ENCODE assay signal across 8 cellular contexts in genomic region chr1:148333875-148334338, GRCh38.
DNase-seq lines count a peak whose midpoint lies in the region; ATAC-seq and TF ChIP-seq lines count a peak whose summit lies in the region.

No MANE protein-coding gene starts in this region.

- CTCF ChIA-PET in GM10248 (lab: Yijun Ruan, JAX), result interaction anchor here (0.7 to 1.8 kb wide), 3 partner anchors 11 to 20 kb away, joined by 3 to 4 read pairs (median 3); no protein-coding TSS in a partner anchor

- H3K9me3 ChIP-seq in right atrium auricular region, result no peaks in the 10 kb centered on the region
- peaks cover 0 to 3% of the 10 kb centered on the region in 2 donors for H3K9me3 ChIP-seq in lung (ENCODE audit: control insufficient read depth in 2 of 2, insufficient read depth in 1 of 2, low read length in 1 of 2)
- no peaks in the 10 kb centered on the region for H3K9me3 ChIP-seq in aorta (ENCODE audit: control insufficient read depth, low read length)

- peak overlapping the region; percentile 67 to 80 for H3K27ac ChIP-seq in right atrium auricular region
- H3K27ac ChIP-seq in lung (ENCODE audit: low read depth in 1 of 2, low read length in 1 of 2), result peak overlapping the region in 1 of 2 donors; percentile 97
- no peak overlapping the region for H3K27ac ChIP-seq in aorta (ENCODE audit: low read depth in 1 of 2, low read length in 2 of 2)

- 13 to 19% methylated on average over 18 of the region's 18 CpGs for WGBS in lung, 2 donors
- 11 to 13% methylated on average over 18 of the region's 18 CpGs for WGBS in aorta, 2 donors

- POLR2A ChIA-PET in GM10248 (lab: Yijun Ruan, JAX), result interaction anchor here (0.5 to 1.9 kb wide), 16 partner anchors 13 to 1956 kb away, joined by 3 to 30 read pairs (median 4); no protein-coding TSS in a partner anchor

- H3K4me1 ChIP-seq in right atrium auricular region, result peaks cover 0 to 12% of the 10 kb centered on the region in 2 donors
- peaks cover 0 to 4% of the 10 kb centered on the region in 2 donors for H3K4me1 ChIP-seq in lung (ENCODE audit: control insufficient read depth in 2 of 2, insufficient read depth in 2 of 2, low read length in 2 of 2)
- no peaks in the 10 kb centered on the region for H3K4me1 ChIP-seq in aorta (ENCODE audit: control insufficient read depth in 1 of 2, insufficient read depth in 2 of 2, low read length in 2 of 2)

- ATAC-seq in lung (ENCODE audit: insufficient read depth, low FRiP score) (no peak), aorta (ENCODE audit: low FRiP score) (no peak)

- DNase-seq in right atrium auricular region (ENCODE audit: low spot score) (no peak), cardiac septum (ENCODE audit: low spot score) (no peak), astrocyte of the cerebellum (ENCODE audit: low read depth) (no peak), lung (ENCODE audit: low spot score) (no peak), aorta (no peak), NOMO-1 treated with DMSO at 0.1 percent for 48 hours (lab: John Stamatoyannopoulos, UW; ENCODE audit: unreplicated experiment) (no peak), NCI-H526 treated with DMSO at 0.1 percent for 48 hours (lab: John Stamatoyannopoulos, UW) (no peak), GM10248 (ENCODE audit: extremely low spot score) (no peak)

- H3K27me3 ChIP-seq in right atrium auricular region (no peaks in the 10 kb centered on the region), lung (ENCODE audit: control insufficient read depth, insufficient read depth) (no peaks in the 10 kb centered on the region), aorta (ENCODE audit: control insufficient read depth in 1 of 2, insufficient read depth in 2 of 2, low read length in 1 of 2) (peaks cover 0 to 2% of the 10 kb centered on the region in 2 donors)

- H3K4me3 ChIP-seq in right atrium auricular region (peak overlapping the region; percentile 44 to 60), astrocyte of the cerebellum (ENCODE audit: low read depth, low read length) (peak overlapping the region; percentile 57), lung (peak overlapping the region; percentile 56), aorta (ENCODE audit: low read length in 2 of 2) (peak overlapping the region; percentile 19 to 27)

- in situ Hi-C loops in astrocyte of the cerebellum (cut with HindIII; ENCODE audit: low sequenced_read_pairs), result no loop called here

- no peak for TF ChIP-seq CTCF in right atrium auricular region (IDR thresholded peaks at IDR 0.05)
- TF ChIP-seq CTCF in astrocyte of the cerebellum (IDR thresholded peaks at IDR 0.05; ENCODE audit: low read depth, low read length, missing control alignments), result no peak
- TF ChIP-seq CTCF in lung (IDR thresholded peaks at IDR 0.05; ENCODE audit: control extremely low read depth, extremely low read depth), result no peak
- TF ChIP-seq CTCF in GM10248 (IDR thresholded peaks at IDR 0.05; ENCODE audit: control extremely low read depth, extremely low read depth, low read depth, missing control alignments), result no peak

- H3K36me3 ChIP-seq in right atrium auricular region (no peaks in the 10 kb centered on the region), lung (ENCODE audit: control insufficient read depth in 2 of 2, insufficient read depth in 2 of 2, low read length in 2 of 2) (no peaks in the 10 kb centered on the region), aorta (ENCODE audit: control insufficient read depth in 1 of 2, insufficient read depth in 2 of 2, low read length in 1 of 2) (no peaks in the 10 kb centered on the region)

- intact Hi-C loops in cardiac septum (cut with DNase I), result no loop called here
- intact Hi-C loops in aorta (cut with DNase I), result no loop called here

Comparison
In these comparisons a context has a peak if more than half of its experiments do, and no peak if none do; other contexts are left out.
1. H3K27ac ChIP-seq: peak in right atrium auricular region (2 of 2); none in aorta (0 of 2).
2. Peak in every context shown above with its lines, with median percentiles within 50 percentile points of each other: H3K4me3 ChIP-seq.